8 cellular contexts compared by ENCODE assay signal in genomic region chr3:141402476-141403171, GRCh38. TPM values are rescaled to one million over a fixed set of nuclear protein-coding genes. Genes with fewer than 3 reads are reported as not detected.
DNase-seq lines count a peak whose midpoint lies in the region; ATAC-seq and TF ChIP-seq lines count a peak whose summit lies in the region.

No MANE protein-coding gene starts in this region.

- H3K27me3 Mint-ChIP-seq in activated B cell treated with CpG ODN at 0.5 μM for 24 hours: no peaks in the 10 kb centered on the region

- peaks cover 22% of the 10 kb centered on the region for H3K4me1 ChIP-seq in HUES48 (ENCODE audit: control insufficient read depth, insufficient read depth, low read length)

- peak overlapping the region; percentile 65; the same call in 1 of the 2 replicates for H3K9ac ChIP-seq in HUES48 (ENCODE audit: low read depth, low read length)

- H3K4me1 Mint-ChIP-seq in activated B cell treated with CpG ODN at 0.5 μM for 24 hours: peaks cover 56% of the 10 kb centered on the region

- intact Hi-C loops in activated B cell treated with CpG ODN at 0.5 μM for 24 hours (cut with micrococcal nuclease) (loop anchor here (1.0 to 5.0 kb wide), 6 partner anchors 9 to 91 kb away; no protein-coding TSS in a partner anchor), left colon (cut with DNase I, micrococcal nuclease) (no loop called here)

- POLR2A ChIA-PET in activated B cell treated with CpG ODN at 0.5 μM for 24 hours (lab: Charles Lee): interaction anchor here (0.9 to 4.9 kb wide), 8 partner anchors 9 to 91 kb away, joined by 4 to 39 read pairs (median 7); no protein-coding TSS in a partner anchor

- H3K27me3 ChIP-seq in HUES48 (ENCODE audit: control insufficient read depth, insufficient read depth, low read length): peaks cover 49% of the 10 kb centered on the region

- H3K9me3 Mint-ChIP-seq in activated B cell treated with CpG ODN at 0.5 μM for 24 hours: no peaks in the 10 kb centered on the region

- H3K27ac Mint-ChIP-seq in activated B cell treated with CpG ODN at 0.5 μM for 24 hours: peak overlapping the region; percentile 89

- peaks cover 8% of the 10 kb centered on the region; the same call in 1 of the 2 replicates for H3K36me3 ChIP-seq in HUES48 (ENCODE audit: control insufficient read depth, insufficient read depth, low read length)

- peak; percentile 56 for DNase-seq in Daoy (ENCODE audit: low read depth)
- DNase-seq in activated B cell treated with CpG ODN at 0.5 μM for 24 hours: peak; percentile 63
- DNase-seq in left colon: peak; percentile 68 to 76
- DNase-seq in stimulated activated CD4-positive, alpha-beta T cell treated with anti-CD3 and anti-CD28 coated beads, Interleukin-4, amount 100 ng/mL, for 1 hour: peak; percentile 44
- DNase-seq in NCI-H510A treated with DMSO at 0.1 percent for 48 hours (lab: John Stamatoyannopoulos, UW): no peak

- H3K9me3 ChIP-seq in HUES48 (ENCODE audit: control insufficient read depth, insufficient read depth, low read length): no peaks in the 10 kb centered on the region

- H3K4me3 Mint-ChIP-seq in activated B cell treated with CpG ODN at 0.5 μM for 24 hours: peak overlapping the region; percentile 91

- H3K36me3 Mint-ChIP-seq in activated B cell treated with CpG ODN at 0.5 μM for 24 hours (ENCODE audit: low read depth): peaks cover 39% of the 10 kb centered on the region

- no peak for TF ChIP-seq CTCF in activated B cell treated with CpG ODN at 0.5 μM for 24 hours (IDR thresholded peaks at IDR 0.05)

- peak overlapping the region; percentile 85 for H3K4me3 ChIP-seq in HUES48 (ENCODE audit: low read depth, low read length)

- ATAC-seq in GM21381 (IDR thresholded peaks at IDR 0.05; ENCODE audit: unreplicated experiment) (peak; percentile 52), activated B cell treated with CpG ODN at 0.5 μM for 24 hours (ENCODE audit: low read depth) (peak; percentile 67), left colon (peak; percentile 58)

- H3K27ac ChIP-seq in HUES48 (ENCODE audit: low read depth, low read length) (peak overlapping the region; percentile 56), cingulate gyrus (ENCODE audit: low read depth, low read length) (peak overlapping the region; percentile 85)

- CTCF ChIA-PET in activated B cell treated with CpG ODN at 0.5 μM for 24 hours (lab: Charles Lee): interaction anchor here (2.8 kb wide), 1 partner anchor 52 kb away, joined by 7 read pairs; no protein-coding TSS in a partner anchor

RNA-seq across cellular contexts. Expression of gene ZBTB38, which starts 34.3 kb away (rescaled TPM):
- 45.6 and 55.6 TPM in 2 replicates for total RNA-seq in Daoy (2014; rRNA removed; shearing (Covaris generic))
- total RNA-seq in activated B cell treated with CpG ODN at 0.5 μM for 24 hours (39.5 and 45.2 TPM in 2 replicates), left colon (100 to 1,000 TPM; 120 to 143 TPM)
